Comparison of ENCODE assay signal across 25 cellular contexts in the genomic region with DNA sequence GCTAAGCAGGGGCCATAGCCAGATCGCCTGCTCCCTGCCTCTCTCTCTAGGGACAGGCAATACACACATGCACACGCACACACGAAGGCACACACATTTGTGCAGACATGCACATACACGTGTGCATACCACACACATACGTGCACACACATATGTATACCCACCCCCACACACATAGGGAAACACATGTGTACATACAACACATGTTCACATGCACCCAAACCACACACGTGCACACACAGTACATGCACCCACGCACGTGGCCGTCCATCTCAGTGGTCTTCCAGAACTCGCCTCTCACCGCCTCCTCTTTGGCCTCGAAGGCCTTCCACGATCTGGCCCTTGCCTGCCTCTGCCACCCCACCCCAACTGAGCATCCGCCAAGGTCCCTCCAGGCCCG.
"Had no signal": no experiment of that assay in that cellular context is flagged by ENCODE, and none has a peak within 500 bp of the region (broad histone marks: within the 10 kb centered on the region; RNA-seq: fewer than 3 reads in every experiment).

No MANE protein-coding gene starts in this region.

- DNase-seq: activated CD4-positive, alpha-beta T cell treated with anti-CD3 and anti-CD28 coated beads for 1 hour; activated CD4-positive, alpha-beta T cell treated with anti-CD3 and anti-CD28 coated beads, Interleukin-2, amount 50 U/mL, for 1 hour; activated effector memory CD4-positive, alpha-beta T cell treated with anti-CD3 and anti-CD28 coated beads, Interleukin-2, amount 50 U/mL, for 16 hours; activated naive CD4-positive, alpha-beta T cell treated with anti-CD3 and anti-CD28 coated beads for 36 hours; activated T-cell treated with anti-CD3 and anti-CD28 coated beads for 4 hours; activated T-cell treated with anti-CD3 and anti-CD28 coated beads, Interleukin-2, amount 50 U/mL, for 72 hours; foreskin keratinocyte; heart right ventricle; naive B cell; nephron progenitor cell; pancreas; psoas muscle; stimulated activated CD4-positive, alpha-beta T cell treated with anti-CD3 and anti-CD28 coated beads, Interleukin-15, amount 100 ng/mL, for 24 hours; stimulated activated CD4-positive, alpha-beta T cell treated with anti-CD3 and anti-CD28 coated beads, Interleukin-2, amount 100 ng/mL, for 24 hours; stimulated activated naive CD4-positive, alpha-beta T cell treated with Interleukin-2 at 50 U/mL for 16 hours; SW 1271; T-helper 2 cell; uterus had no signal

- H3K4me2 ChIP-seq: smooth muscle cell had no signal

- H3K4me1 Mint-ChIP-seq: mesothelial cell of epicardium, nephron progenitor cell, WTC11 had no signal

- FAIRE-seq: pancreas had no signal

- H3K27ac ChIP-seq: colonic mucosa, foreskin keratinocyte, heart right ventricle, pancreas, psoas muscle, tibial nerve, uterus had no signal

- H3K27me3 Mint-ChIP-seq: central memory CD8-positive, alpha-beta T cell had no signal

- H3K4me1 ChIP-seq: colonic mucosa, foreskin keratinocyte, heart right ventricle, pancreas, psoas muscle, tibial nerve, uterus had no signal

- H3K4me3 ChIP-seq: colonic mucosa, dorsolateral prefrontal cortex, heart right ventricle, pancreas, psoas muscle, smooth muscle cell, tibial nerve, uterus had no signal

- H3K4me3 Mint-ChIP-seq: activated naive CD4-positive, alpha-beta T cell treated with anti-CD3 and anti-CD28 coated beads for 36 hours; activated T-cell treated with anti-CD3 and anti-CD28 coated beads, Interleukin-2, amount 50 U/mL, for 72 hours; central memory CD8-positive, alpha-beta T cell; mesothelial cell of epicardium; naive B cell; nephron progenitor cell; WTC11 had no signal

- ATAC-seq: activated T-cell treated with anti-CD3 and anti-CD28 coated beads, Interleukin-2, amount 50 U/mL, for 72 hours; foreskin keratinocyte; heart right ventricle; pancreas; psoas muscle; WTC11 had no signal

- H3K27me3 ChIP-seq: foreskin keratinocyte, uterus had no signal

- H3K36me3 Mint-ChIP-seq: mesothelial cell of epicardium, naive B cell, WTC11 had no signal

- H3K9me3 Mint-ChIP-seq: activated naive CD4-positive, alpha-beta T cell treated with anti-CD3 and anti-CD28 coated beads for 36 hours; activated T-cell treated with anti-CD3 and anti-CD28 coated beads, Interleukin-2, amount 50 U/mL, for 72 hours; central memory CD8-positive, alpha-beta T cell; mesothelial cell of epicardium; nephron progenitor cell; WTC11 had no signal

- H3K36me3 ChIP-seq: colonic mucosa, heart right ventricle, pancreas, tibial nerve, uterus had no signal

- H3K9me3 ChIP-seq: colonic mucosa, heart right ventricle, pancreas, psoas muscle, tibial nerve, uterus had no signal

- H3K27ac Mint-ChIP-seq: activated naive CD4-positive, alpha-beta T cell treated with anti-CD3 and anti-CD28 coated beads for 36 hours; activated T-cell treated with anti-CD3 and anti-CD28 coated beads, Interleukin-2, amount 50 U/mL, for 72 hours; mesothelial cell of epicardium; nephron progenitor cell had no signal
